1 cellular context compared by ENCODE assay signal in genomic region chr16:84989791-84990620, GRCh38.
TF ChIP-seq lines count a peak whose summit lies in the region.

No MANE protein-coding gene starts in this region.

TF ChIP-seq in IMR-90, 13 proteins besides CTCF, POLR2A, EP300 and RAD21 (continued from another document):
- no peak for TF ChIP-seq CEBPB (IDR thresholded peaks at IDR 0.05; ENCODE audit: low read depth, low read length)
- TF ChIP-seq ELK1 (IDR thresholded peaks at IDR 0.05; ENCODE audit: borderline replicate concordance, low read depth, low read length): no peak
- no peak for TF ChIP-seq CHD1 (IDR thresholded peaks at IDR 0.05; ENCODE audit: low read depth, low read length)
- no peak for TF ChIP-seq USF2 (IDR thresholded peaks at IDR 0.05; ENCODE audit: low read depth, low read length)
